In the genomic region with DNA sequence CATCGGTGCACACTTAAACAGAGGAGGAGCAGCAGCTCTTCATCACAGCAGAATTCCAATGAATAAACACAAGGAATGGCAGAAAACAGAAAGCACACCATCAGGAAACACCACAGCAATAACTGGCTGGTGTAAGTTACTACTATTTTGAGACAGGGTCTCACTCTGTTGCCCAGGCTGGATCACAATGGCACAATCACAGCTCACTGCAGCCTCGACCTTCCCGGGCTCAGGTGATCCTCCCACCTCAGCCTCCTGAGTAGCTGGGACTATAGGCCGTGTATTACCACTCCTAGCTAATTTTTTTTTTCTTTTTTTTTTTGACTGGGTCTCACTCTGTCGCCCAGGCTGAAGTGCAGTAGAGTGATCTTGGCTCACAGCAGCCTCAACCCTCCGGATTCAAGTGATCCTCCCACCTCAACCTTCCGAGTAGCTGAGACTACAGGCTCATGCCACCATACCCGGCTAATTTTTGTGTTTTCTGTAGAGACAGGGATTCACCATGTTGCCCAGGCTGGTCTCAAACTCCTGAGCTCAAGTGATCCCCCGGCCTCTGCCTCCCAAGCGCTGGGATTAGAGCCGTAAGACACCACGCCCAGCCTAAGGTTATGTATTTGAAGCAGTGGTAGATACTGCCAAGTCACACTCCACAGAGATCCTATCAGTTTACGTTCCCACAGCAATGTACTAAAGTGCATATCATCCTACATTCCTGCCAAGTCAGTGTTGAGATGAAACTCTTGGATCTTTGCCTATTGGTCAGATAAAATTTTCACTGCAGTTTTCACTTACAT, we compare ENCODE assay signal across 10 cellular contexts. TPM values are rescaled to one million over a fixed set of nuclear protein-coding genes. Genes with fewer than 3 reads are reported as not detected.
DNase-seq lines count a peak whose midpoint lies in the region; ATAC-seq and TF ChIP-seq lines count a peak whose summit lies in the region.
"Had no signal": no experiment of that assay in that cellular context is flagged by ENCODE, and none has a peak within 500 bp of the region (broad histone marks: within the 10 kb centered on the region; RNA-seq: fewer than 3 reads in every experiment).

No MANE protein-coding gene starts in this region.

- H3K23ac ChIP-seq in mesendoderm (ENCODE audit: low read length) = no peak overlapping the region

- no peaks in the 10 kb centered on the region for H3K4me1 Mint-ChIP-seq in stimulated activated effector memory CD8-positive, alpha-beta T cell treated with anti-CD3 and anti-CD28 coated beads, Interleukin-12 subunit alpha, Interleukin-12 subunit beta, amount 100 ng/mL, for 72 hours

- H4K5ac ChIP-seq in mesendoderm (ENCODE audit: low read length) = no peak overlapping the region

- no peak overlapping the region for H3K4ac ChIP-seq in mesendoderm (ENCODE audit: low read depth, low read length)

- peaks cover 5% of the 10 kb centered on the region for H3K36me3 Mint-ChIP-seq in stimulated activated effector memory CD8-positive, alpha-beta T cell treated with anti-CD3 and anti-CD28 coated beads, Interleukin-12 subunit alpha, Interleukin-12 subunit beta, amount 100 ng/mL, for 72 hours

- no peak overlapping the region for H3K9ac ChIP-seq in GM23248
- no peak overlapping the region for H3K9ac ChIP-seq in SK-N-MC (ENCODE audit: insufficient read length)
- no peak overlapping the region for H3K9ac ChIP-seq in mesendoderm (ENCODE audit: low read length)

- TF ChIP-seq CTCF in prostate gland (IDR thresholded peaks at IDR 0.05) = no peak

- no peaks in the 10 kb centered on the region for H3K36me3 ChIP-seq in GM23248 (ENCODE audit: low read depth)
- H3K36me3 ChIP-seq in SK-N-MC (ENCODE audit: insufficient read depth, low read length) = peaks cover 20% of the 10 kb centered on the region
- H3K36me3 ChIP-seq in prostate gland = no peaks in the 10 kb centered on the region
- no peaks in the 10 kb centered on the region for H3K36me3 ChIP-seq in mesendoderm (ENCODE audit: control insufficient read depth, insufficient read depth, low read length)

- H3K9me3 ChIP-seq in GM23248 (ENCODE audit: low read depth) = no peaks in the 10 kb centered on the region
- no peaks in the 10 kb centered on the region for H3K9me3 ChIP-seq in SK-N-MC (ENCODE audit: low read depth, low read length)
- no peaks in the 10 kb centered on the region for H3K9me3 ChIP-seq in prostate gland

- H3F3A ChIP-seq in GM23248 (ENCODE audit: insufficient read depth) = 0 out of 2 replicates have a peak, but pooled peaks cover 7% of the 10 kb centered on the region

- peaks cover 46% of the 10 kb centered on the region for H3K79me2 ChIP-seq in GM23248 (ENCODE audit: insufficient read depth)
- peaks cover 10% of the 10 kb centered on the region for H3K79me2 ChIP-seq in mesendoderm (ENCODE audit: control insufficient read depth, insufficient read depth, low read length)

- no peak for TF ChIP-seq POLR2A in prostate gland (IDR thresholded peaks at IDR 0.05)

- H3K18ac ChIP-seq in mesendoderm (ENCODE audit: low read length) = no peak overlapping the region

- peaks cover 14% of the 10 kb centered on the region for H3K79me1 ChIP-seq in mesendoderm (ENCODE audit: low read length)

- H3K4me2 ChIP-seq in GM23248 (ENCODE audit: unreplicated experiment) (no peak overlapping the region), mesendoderm (ENCODE audit: low read length) (no peak overlapping the region)

- peaks cover under 1% of the 10 kb centered on the region; the same call in 1 of the 2 replicates for H3K4me1 ChIP-seq in GM23248 (ENCODE audit: insufficient read depth)
- H3K4me1 ChIP-seq in prostate gland (replicated peaks) = no peaks in the 10 kb centered on the region
- no peaks in the 10 kb centered on the region for H3K4me1 ChIP-seq in mesendoderm (ENCODE audit: control insufficient read depth, low read depth, low read length)

- in situ Hi-C loops in GM23248 (cut with MboI) = no loop called here

- no peak overlapping the region for H3K4me3 ChIP-seq in GM23248
- H3K4me3 ChIP-seq in SK-N-MC = no peak overlapping the region
- no peak overlapping the region for H3K4me3 ChIP-seq in prostate gland
- no peak overlapping the region for H3K4me3 ChIP-seq in mesendoderm (ENCODE audit: low read length)

- H2BK5ac ChIP-seq in mesendoderm (ENCODE audit: low read length) = no peak overlapping the region

- no peak overlapping the region for H2AK5ac ChIP-seq in mesendoderm (ENCODE audit: low read length)

- H2BK120ac ChIP-seq in mesendoderm (ENCODE audit: low read depth, low read length) = no peak overlapping the region

- H3K56ac ChIP-seq in mesendoderm (ENCODE audit: low read length) = no peak overlapping the region

- DNase-seq in GM23248 = peak; percentile 56
- no peak for DNase-seq in SK-N-MC (ENCODE audit: low read depth, low spot score)
- DNase-seq in fibroblast of the conjunctiva (ENCODE audit: low read depth) = peak; percentile 84
- peak; percentile 69 for DNase-seq in prostate gland (ENCODE audit: low spot score)
- no peak for DNase-seq in stimulated activated effector memory CD8-positive, alpha-beta T cell treated with anti-CD3 and anti-CD28 coated beads, Interleukin-12 subunit alpha, Interleukin-12 subunit beta, amount 100 ng/mL, for 72 hours (ENCODE audit: low spot score in 2 of 2)
- DNase-seq in activated gamma-delta T cell (lab: John Stamatoyannopoulos, UW) = no peak
- DNase-seq in mesendoderm = no peak
- DNase-seq: NCI-H1092 treated with DMSO at 0.1 percent for 48 hours; stimulated activated CD4-positive, alpha-beta T cell treated with anti-CD3 and anti-CD28 coated beads, Interleukin-2, amount 100 ng/mL, for 48 hours had no signal

- intact Hi-C loops in prostate gland (cut with DNase I) = loop anchor here (10.0 kb wide), 1 partner anchor 258 kb away; no protein-coding TSS in a partner anchor

- no peak overlapping the region for H3K27ac Mint-ChIP-seq in stimulated activated effector memory CD8-positive, alpha-beta T cell treated with anti-CD3 and anti-CD28 coated beads, Interleukin-12 subunit alpha, Interleukin-12 subunit beta, amount 100 ng/mL, for 72 hours

- H3K27me3 ChIP-seq in GM23248 (replicated peaks; ENCODE audit: insufficient read depth) (no peaks in the 10 kb centered on the region), prostate gland (replicated peaks; ENCODE audit: insufficient read depth) (no peaks in the 10 kb centered on the region), mesendoderm (ENCODE audit: insufficient read depth, low read length, poor library complexity) (no peaks in the 10 kb centered on the region)

- H3K27ac ChIP-seq in GM23248 (no peak overlapping the region), SK-N-MC (peak overlapping the region; percentile 39), prostate gland (peak overlapping the region; percentile 10 to 45), mesendoderm (ENCODE audit: low read depth, low read length) (no peak overlapping the region)

- H4K20me1 ChIP-seq in GM23248 (ENCODE audit: insufficient read depth) = no peaks in the 10 kb centered on the region

- H2AFZ ChIP-seq in GM23248 = no peak overlapping the region

- H3K9me2 ChIP-seq in GM23248 (ENCODE audit: insufficient read depth) = no peaks in the 10 kb centered on the region

- H3K4me3 Mint-ChIP-seq in stimulated activated effector memory CD8-positive, alpha-beta T cell treated with anti-CD3 and anti-CD28 coated beads, Interleukin-12 subunit alpha, Interleukin-12 subunit beta, amount 100 ng/mL, for 72 hours = no peak overlapping the region

- H3K9me3 Mint-ChIP-seq in stimulated activated effector memory CD8-positive, alpha-beta T cell treated with anti-CD3 and anti-CD28 coated beads, Interleukin-12 subunit alpha, Interleukin-12 subunit beta, amount 100 ng/mL, for 72 hours = no peaks in the 10 kb centered on the region

- no peak for ATAC-seq in stimulated activated effector memory CD8-positive, alpha-beta T cell treated with anti-CD3 and anti-CD28 coated beads, Interleukin-12 subunit alpha, Interleukin-12 subunit beta, amount 100 ng/mL, for 72 hours
- no peak for ATAC-seq in GM18868 (IDR thresholded peaks at IDR 0.05; ENCODE audit: unreplicated experiment)

- WGBS in GM23248 (ENCODE audit: low coverage in 1 of 2, low lambda C conversion rate in 2 of 2, missing lambda C conversion rate in 2 of 2), 2 experiments = 91% methylated on average over 13 of the region's 13 CpGs
- WGBS in prostate gland = 59% methylated on average over 13 of the region's 13 CpGs
- no CpG with 5 or more reads among the region's 13 CpGs for WGBS in mesendoderm (ENCODE audit: extremely low coverage, insufficient coverage, low lambda C conversion rate)

- H2BK15ac ChIP-seq in mesendoderm (replicated peaks; ENCODE audit: low read depth) = no peak overlapping the region

- H4K8ac ChIP-seq in mesendoderm (ENCODE audit: low read depth, low read length) = no peak overlapping the region

RNA-seq across cellular contexts. Expression of a gene that starts 20.7 kb away (rescaled TPM):
- 59.8 and 73.4 TPM in 2 replicates for total RNA-seq in GM23248 (2014; rRNA removed; shearing (Covaris generic))
- 56.6 and 57.4 TPM in 2 replicates for polyA plus RNA-seq in GM23248 (2016; fragmentation: Nextera tagmentation; extraction: Ambion mirVana)
- 10 to 100 TPM; 71.2 to 88.6 TPM for total RNA-seq in prostate gland
- polyA plus RNA-seq in mesendoderm (2013, experiment 1 of 2) = 217 TPM
- 214 TPM for polyA plus RNA-seq in mesendoderm (2013, experiment 2 of 2)

RNA-seq across cellular contexts. Expression of a gene that starts 42.1 kb away (rescaled TPM):
- total RNA-seq in GM23248 (2014; rRNA removed; shearing (Covaris generic)) = 4.3 and 6.7 TPM in 2 replicates
- polyA plus RNA-seq in GM23248 (2016; fragmentation: Nextera tagmentation; extraction: Ambion mirVana) = 3.4 and 4.2 TPM in 2 replicates
- total RNA-seq in prostate gland = 10 to 100 TPM; 41.9 to 50.6 TPM
- polyA plus RNA-seq in mesendoderm (2013, experiment 1 of 2) = 3.8 TPM
- 3.6 TPM for polyA plus RNA-seq in mesendoderm (2013, experiment 2 of 2)

Comparison
In these comparisons a context has a peak if more than half of its experiments do, and no peak if none do; other contexts are left out.
1. DNase-seq: peak in GM23248 (single experiment), fibroblast of the conjunctiva (single experiment) and prostate gland (single experiment); none in SK-N-MC (single experiment), stimulated activated effector memory CD8-positive, alpha-beta T cell treated with anti-CD3 and anti-CD28 coated beads, Interleukin-12 subunit alpha, Interleukin-12 subunit beta, amount 100 ng/mL, for 72 hours (0 of 2), activated gamma-delta T cell (single experiment) and mesendoderm (single experiment).
2. H3K27ac ChIP-seq: peak in SK-N-MC (single experiment) and prostate gland (2 of 2); none in GM23248 (single experiment) and mesendoderm (single experiment).